Comparison of ENCODE assay signal across 8 cellular contexts in genomic region chr6:26272171-26272631, GRCh38.
DNase-seq lines count a peak whose midpoint lies in the region; ATAC-seq and TF ChIP-seq lines count a peak whose summit lies in the region.

No MANE protein-coding gene starts in this region.

- peak; percentile 14 for ATAC-seq in GM18517 (IDR thresholded peaks at IDR 0.05; ENCODE audit: unreplicated experiment)
- peak; percentile 26 for ATAC-seq in HG02973 (IDR thresholded peaks at IDR 0.05; ENCODE audit: unreplicated experiment)
- peak; percentile 17 for ATAC-seq in memory B cell (ENCODE audit: low read depth)

- TF ChIP-seq POLR2A in testis (IDR thresholded peaks at IDR 0.05) = no peak

- WGBS in testis, 2 donors = 4 to 5% methylated on average over 31 of the region's 31 CpGs

- H3K36me3 ChIP-seq in testis (ENCODE audit: low read depth, missing control alignments) = no peaks in the 10 kb centered on the region

- peaks cover 10% of the 10 kb centered on the region for H3K4me1 ChIP-seq in testis

- peaks cover 2% of the 10 kb centered on the region for H3K36me3 Mint-ChIP-seq in T-helper 2 cell treated with Interferon-gamma antibody and Interleukin-4, amounts not matched to agents 5 μg/mL and 100 μg/mL, for 36 hours (ENCODE audit: low read depth)
- no peaks in the 10 kb centered on the region for H3K36me3 Mint-ChIP-seq in memory B cell

- no peaks in the 10 kb centered on the region for H3K9me3 ChIP-seq in testis

- peak; percentile 65 for DNase-seq in T-helper 2 cell treated with Interferon-gamma antibody and Interleukin-4, amounts not matched to agents 5 μg/mL and 100 μg/mL, for 36 hours (ENCODE audit: low spot score)
- DNase-seq in memory B cell (ENCODE audit: low spot score in 2 of 2) (peak; percentile 48 to 60), testis (peak; percentile 35), NCI-H446 (lab: John Stamatoyannopoulos, UW) (no peak), DMS153 (lab: John Stamatoyannopoulos, UW) (no peak)

- peaks cover 31% of the 10 kb centered on the region for H3K4me1 Mint-ChIP-seq in T-helper 2 cell treated with Interferon-gamma antibody and Interleukin-4, amounts not matched to agents 5 μg/mL and 100 μg/mL, for 36 hours (ENCODE audit: low read depth)
- peaks cover 2% of the 10 kb centered on the region for H3K4me1 Mint-ChIP-seq in memory B cell

- no peaks in the 10 kb centered on the region for H3K9me3 Mint-ChIP-seq in T-helper 2 cell treated with Interferon-gamma antibody and Interleukin-4, amounts not matched to agents 5 μg/mL and 100 μg/mL, for 36 hours
- no peaks in the 10 kb centered on the region for H3K9me3 Mint-ChIP-seq in memory B cell

- TF ChIP-seq CTCF in testis (IDR thresholded peaks at IDR 0.05) = no peak

- no peak overlapping the region for H3K4me3 Mint-ChIP-seq in T-helper 2 cell treated with Interferon-gamma antibody and Interleukin-4, amounts not matched to agents 5 μg/mL and 100 μg/mL, for 36 hours
- no peak overlapping the region for H3K4me3 Mint-ChIP-seq in memory B cell

- H3K27ac ChIP-seq in cingulate gyrus (ENCODE audit: low read depth, low read length) (peak overlapping the region; percentile 55), testis (peak overlapping the region; percentile 82 to 89)

- H3K27ac Mint-ChIP-seq in T-helper 2 cell treated with Interferon-gamma antibody and Interleukin-4, amounts not matched to agents 5 μg/mL and 100 μg/mL, for 36 hours = no peak overlapping the region
- H3K27ac Mint-ChIP-seq in memory B cell = no peak overlapping the region

- peak overlapping the region; percentile 48 to 61 for H3K4me3 ChIP-seq in testis

- no peaks in the 10 kb centered on the region for H3K27me3 ChIP-seq in testis

- H3K27me3 Mint-ChIP-seq in T-helper 2 cell treated with Interferon-gamma antibody and Interleukin-4, amounts not matched to agents 5 μg/mL and 100 μg/mL, for 36 hours (ENCODE audit: low read depth) = no peaks in the 10 kb centered on the region
- no peaks in the 10 kb centered on the region for H3K27me3 Mint-ChIP-seq in memory B cell

- intact Hi-C loops in testis (cut with DNase I; ENCODE audit: low total_unique reads) = no loop called here

Comparison
In these comparisons a context has a peak if more than half of its experiments do, and no peak if none do; other contexts are left out.
1. DNase-seq: peak in T-helper 2 cell treated with Interferon-gamma antibody and Interleukin-4, amounts not matched to agents 5 μg/mL and 100 μg/mL, for 36 hours (single experiment), memory B cell (2 of 2) and testis (single experiment); none in NCI-H446 (0 of 2) and DMS153 (single experiment).
2. Peak in every context shown above with its lines, with median percentiles within 50 percentile points of each other: ATAC-seq.